ENCODE assay signal across 8 cellular contexts in the genomic region with DNA sequence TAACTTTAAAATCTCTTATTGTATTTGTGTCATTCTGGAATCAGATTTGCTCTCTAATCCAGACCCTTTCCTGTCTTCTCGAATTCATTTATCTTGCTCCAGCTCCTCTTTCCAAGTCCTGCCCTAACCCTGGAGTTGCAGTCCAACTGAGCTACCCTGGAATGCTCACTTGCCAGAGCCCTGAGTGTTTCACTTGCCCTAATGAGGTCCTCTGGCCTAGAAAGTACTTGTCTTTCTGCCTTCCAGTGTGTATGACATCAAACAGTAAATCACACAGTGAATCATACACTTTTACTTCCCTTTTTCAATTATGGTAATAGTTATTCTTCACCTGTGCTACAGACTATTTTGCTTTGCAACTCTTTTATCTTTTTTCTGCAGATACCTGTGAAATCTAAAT.
DNase-seq lines count a peak whose midpoint lies in the region; ATAC-seq and TF ChIP-seq lines count a peak whose summit lies in the region.

No MANE protein-coding gene starts in this region.

- H3K4me3 ChIP-seq in effector memory CD4-positive, alpha-beta T cell (ENCODE audit: insufficient read depth, low read depth, low read length, poor library complexity, severe bottlenecking), result no peak overlapping the region

- H3K36me3 ChIP-seq in effector memory CD4-positive, alpha-beta T cell (ENCODE audit: control insufficient read depth, insufficient read depth, low read length), result no peaks in the 10 kb centered on the region

- DNase-seq in ELR (ENCODE audit: low read depth) (peak; percentile 65), mesothelial cell of epicardium (ENCODE audit: low spot score in 2 of 2, unreplicated experiment in 2 of 2) (no peak), superior temporal gyrus (ENCODE audit: extremely low spot score) (no peak), NCI-H2196 treated with DMSO at 0.1 percent for 48 hours (lab: John Stamatoyannopoulos, UW; ENCODE audit: unreplicated experiment) (no peak)
- DNase-seq in activated CD8-positive, alpha-beta T cell treated with anti-CD3 and anti-CD28 coated beads for 36 hours, result no peak
- no peak for DNase-seq in effector memory CD4-positive, alpha-beta T cell

- H3K36me3 Mint-ChIP-seq in activated CD8-positive, alpha-beta T cell treated with anti-CD3 and anti-CD28 coated beads for 36 hours (ENCODE audit: low read depth), result peaks cover 28% of the 10 kb centered on the region
- H3K36me3 Mint-ChIP-seq in mesothelial cell of epicardium, result peaks cover 9% of the 10 kb centered on the region

- no peak overlapping the region for H3K27ac ChIP-seq in effector memory CD4-positive, alpha-beta T cell (ENCODE audit: insufficient read depth, low read length, poor library complexity, severe bottlenecking)

- H3K27me3 Mint-ChIP-seq in activated CD8-positive, alpha-beta T cell treated with anti-CD3 and anti-CD28 coated beads for 36 hours, result no peaks in the 10 kb centered on the region
- no peaks in the 10 kb centered on the region for H3K27me3 Mint-ChIP-seq in mesothelial cell of epicardium (ENCODE audit: low read depth)

- no peaks in the 10 kb centered on the region for H3K4me1 ChIP-seq in effector memory CD4-positive, alpha-beta T cell (ENCODE audit: control insufficient read depth, insufficient read depth, low read length, poor library complexity, severe bottlenecking)

- ATAC-seq in GM19463 (IDR thresholded peaks at IDR 0.05; ENCODE audit: unreplicated experiment), result peak; percentile 93
- peak; percentile 97 for ATAC-seq in HG03432 (IDR thresholded peaks at IDR 0.05; ENCODE audit: unreplicated experiment)
- peak; percentile 85 for ATAC-seq in activated CD8-positive, alpha-beta T cell treated with anti-CD3 and anti-CD28 coated beads for 36 hours

- POLR2A ChIA-PET in activated CD8-positive, alpha-beta T cell treated with anti-CD3 and anti-CD28 coated beads for 36 hours (lab: Charles Lee), result interaction anchor here (0.5 to 0.9 kb wide), 3 partner anchors 37 to 325 kb away, joined by 3 read pairs; no protein-coding TSS in a partner anchor

- no peak for TF ChIP-seq CTCF in activated CD8-positive, alpha-beta T cell treated with anti-CD3 and anti-CD28 coated beads for 36 hours (IDR thresholded peaks at IDR 0.05)
- TF ChIP-seq CTCF in mesothelial cell of epicardium (IDR thresholded peaks at IDR 0.05; ENCODE audit: unreplicated experiment), result no peak

- H3K27me3 ChIP-seq in effector memory CD4-positive, alpha-beta T cell (replicated peaks; ENCODE audit: control insufficient read depth, insufficient read depth, low read length, poor library complexity, severe bottlenecking), result no peaks in the 10 kb centered on the region

- intact Hi-C loops in activated CD8-positive, alpha-beta T cell treated with anti-CD3 and anti-CD28 coated beads for 36 hours (cut with micrococcal nuclease), result no loop called here

- peaks cover 5% of the 10 kb centered on the region for H3K9me3 Mint-ChIP-seq in activated CD8-positive, alpha-beta T cell treated with anti-CD3 and anti-CD28 coated beads for 36 hours
- H3K9me3 Mint-ChIP-seq in mesothelial cell of epicardium, result peaks cover 7% of the 10 kb centered on the region

- CTCF ChIA-PET in activated CD8-positive, alpha-beta T cell treated with anti-CD3 and anti-CD28 coated beads for 36 hours (lab: Charles Lee), result interaction anchor here (1.3 to 1.6 kb wide), 2 partner anchors 11 to 66 kb away, joined by 3 read pairs; no protein-coding TSS in a partner anchor

- H3K4me1 Mint-ChIP-seq in activated CD8-positive, alpha-beta T cell treated with anti-CD3 and anti-CD28 coated beads for 36 hours (ENCODE audit: low read depth), result peaks cover 55% of the 10 kb centered on the region
- H3K4me1 Mint-ChIP-seq in mesothelial cell of epicardium, result peaks cover 2% of the 10 kb centered on the region

- H3K4me3 Mint-ChIP-seq in activated CD8-positive, alpha-beta T cell treated with anti-CD3 and anti-CD28 coated beads for 36 hours, result no peak overlapping the region
- no peak overlapping the region for H3K4me3 Mint-ChIP-seq in mesothelial cell of epicardium

- no peaks in the 10 kb centered on the region for H3K9me3 ChIP-seq in effector memory CD4-positive, alpha-beta T cell (ENCODE audit: control insufficient read depth, low read length)

- peak overlapping the region; percentile 85 for H3K27ac Mint-ChIP-seq in activated CD8-positive, alpha-beta T cell treated with anti-CD3 and anti-CD28 coated beads for 36 hours
- peak overlapping the region; percentile 79 for H3K27ac Mint-ChIP-seq in mesothelial cell of epicardium
